14 cellular contexts compared by ENCODE assay signal in the genomic region with DNA sequence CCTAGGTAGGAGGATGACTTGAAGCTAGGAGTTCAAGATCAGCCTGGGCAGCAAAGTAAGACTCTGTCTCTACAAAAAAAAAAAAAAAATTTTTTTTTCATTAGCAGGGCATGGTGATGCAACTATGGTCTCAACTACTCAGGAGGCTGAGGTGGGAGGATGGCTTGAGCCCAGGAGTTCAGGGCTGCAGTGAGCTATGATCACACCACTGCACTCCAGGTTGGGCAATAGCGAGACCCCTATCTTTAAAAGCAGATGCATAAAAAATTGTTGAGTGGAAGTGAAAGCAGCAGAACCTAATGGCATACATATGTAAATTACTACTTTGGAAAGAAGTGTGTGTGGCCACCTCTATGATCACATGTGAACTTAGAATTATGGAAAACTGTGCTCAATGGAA. TPM values are rescaled to one million over a fixed set of nuclear protein-coding genes. Genes with fewer than 3 reads are reported as not detected.
A peak's percentile ranks its signal among the peaks of the same experiment; 100 is the strongest.
DNase-seq lines count a peak whose midpoint lies in the region; ATAC-seq and TF ChIP-seq lines count a peak whose summit lies in the region.
"Had no signal": no experiment of that assay in that cellular context is flagged by ENCODE, and none has a peak within 500 bp of the region (broad histone marks: within the 10 kb centered on the region; RNA-seq: fewer than 3 reads in every experiment).

No MANE protein-coding gene starts in this region.

- no peak for TF ChIP-seq POLR2A in esophagus muscularis mucosa (IDR thresholded peaks at IDR 0.05; ENCODE audit: low read depth)

- H3K9me3 Mint-ChIP-seq in activated CD4-positive, alpha-beta T cell treated with anti-CD3 and anti-CD28 coated beads for 36 hours (ENCODE audit: low read depth), result no peaks in the 10 kb centered on the region
- H3K9me3 Mint-ChIP-seq: activated T-cell treated with anti-CD3 and anti-CD28 coated beads, Interleukin-2, amount 50 U/mL, for 72 hours had no signal

- H3K4me3 Mint-ChIP-seq in activated CD4-positive, alpha-beta T cell treated with anti-CD3 and anti-CD28 coated beads for 36 hours, result no peak overlapping the region
- H3K4me3 Mint-ChIP-seq: activated T-cell treated with anti-CD3 and anti-CD28 coated beads, Interleukin-2, amount 50 U/mL, for 72 hours had no signal

- no peaks in the 10 kb centered on the region for H3K27me3 ChIP-seq in BLaER1 treated with 17β-estradiol and CSF1 and Interleukin-3, amounts not matched to agents 10 nM and 100 nM
- no peaks in the 10 kb centered on the region for H3K27me3 ChIP-seq in OCI-LY3 (ENCODE audit: low read depth, low read length)
- H3K27me3 ChIP-seq in esophagus muscularis mucosa, result no peaks in the 10 kb centered on the region
- no peaks in the 10 kb centered on the region for H3K27me3 ChIP-seq in parathyroid adenoma (ENCODE audit: control insufficient read depth, insufficient read depth, low read length)
- no peaks in the 10 kb centered on the region for H3K27me3 ChIP-seq in BE2C

- H3K27me3 Mint-ChIP-seq in activated CD4-positive, alpha-beta T cell treated with anti-CD3 and anti-CD28 coated beads for 36 hours, result peaks cover 2% of the 10 kb centered on the region

- WGBS in esophagus muscularis mucosa, result 56% methylated on average over 1 of the region's 1 CpG

- peak overlapping the region in 1 of 11 experiments; percentile 19; a peak in 2 of 22 replicates for H3K9ac ChIP-seq in BLaER1 treated with 17β-estradiol and CSF1 and Interleukin-3, amounts not matched to agents 10 nM and 100 nM
- no peak overlapping the region for H3K9ac ChIP-seq in OCI-LY3 (ENCODE audit: low read length)
- no peak overlapping the region for H3K9ac ChIP-seq in parathyroid adenoma
- H3K9ac ChIP-seq: SK-N-SH had no signal

- H3K27ac ChIP-seq in BLaER1 treated with 17β-estradiol and CSF1 and Interleukin-3, amounts not matched to agents 10 nM and 100 nM, result no peak overlapping the region
- no peak overlapping the region for H3K27ac ChIP-seq in OCI-LY3 (ENCODE audit: low read length)
- peak overlapping the region; percentile 75 to 83 (median 80) for H3K27ac ChIP-seq in esophagus muscularis mucosa (replicated peaks in 1 of 4)
- peak overlapping the region; percentile 54 for H3K27ac ChIP-seq in parathyroid adenoma

- H3K4me2 ChIP-seq in BLaER1 treated with 17β-estradiol and CSF1 and Interleukin-3, amounts not matched to agents 10 nM and 100 nM, result peak overlapping the region; percentile 56 to 78 (median 65)
- H3K4me2 ChIP-seq in OCI-LY3 (ENCODE audit: low read length) (peak overlapping the region; percentile 15; the same call in 1 of the 2 replicates), parathyroid adenoma (ENCODE audit: low read length) (peak overlapping the region; percentile 13)
- H3K4me2 ChIP-seq: SK-N-SH had no signal

- H3K4me3 ChIP-seq in BLaER1 treated with 17β-estradiol and CSF1 and Interleukin-3, amounts not matched to agents 10 nM and 100 nM, result no peak overlapping the region
- H3K4me3 ChIP-seq in OCI-LY3 (ENCODE audit: low read length) (no peak overlapping the region), esophagus muscularis mucosa (no peak overlapping the region), parathyroid adenoma (ENCODE audit: low read depth, low read length) (no peak overlapping the region), BE2C (ENCODE audit: low read depth, low read length) (no peak overlapping the region)

- intact Hi-C loops in esophagus muscularis mucosa (cut with DNase I), result no loop called here
- intact Hi-C loops in activated CD4-positive, alpha-beta T cell treated with anti-CD3 and anti-CD28 coated beads for 36 hours (cut with DNase I, micrococcal nuclease), result no loop called here

- no peak overlapping the region for H2AFZ ChIP-seq in OCI-LY3 (ENCODE audit: low read depth, low read length)
- H2AFZ ChIP-seq in parathyroid adenoma, result peak overlapping the region; percentile 44

- H3K4me1 ChIP-seq in BLaER1 treated with 17β-estradiol and CSF1 and Interleukin-3, amounts not matched to agents 10 nM and 100 nM, result peaks cover 32 to 49% (median 37%) of the 10 kb centered on the region in 10 experiments
- H3K4me1 ChIP-seq in OCI-LY3 (ENCODE audit: low read length) (peaks cover 16% of the 10 kb centered on the region), esophagus muscularis mucosa (peaks cover 44 to 56% (median 55%) of the 10 kb centered on the region in 4 donors), parathyroid adenoma (peaks cover 31% of the 10 kb centered on the region), BE2C (no peaks in the 10 kb centered on the region)

- CTCF ChIA-PET in activated CD4-positive, alpha-beta T cell treated with anti-CD3 and anti-CD28 coated beads for 36 hours (lab: Charles Lee), result interaction anchor here (1.1 kb wide), 1 partner anchor 16 kb away, joined by 4 read pairs; no protein-coding TSS in a partner anchor

- DNase-seq in esophagus muscularis mucosa (ENCODE audit: extremely low spot score), result no peak
- DNase-seq in NCI-H526 (lab: John Stamatoyannopoulos, UW), result no peak
- DNase-seq in superior temporal gyrus (ENCODE audit: extremely low spot score), result no peak
- no peak for DNase-seq in BE2C
- no peak for DNase-seq in activated CD4-positive, alpha-beta T cell treated with anti-CD3 and anti-CD28 coated beads for 36 hours
- DNase-seq: activated CD4-positive, CD25-positive, alpha-beta regulatory T cell; activated T-cell treated with anti-CD3 and anti-CD28 coated beads, Interleukin-2, amount 50 U/mL, for 72 hours; DMS53; NCI-H1694; SK-N-SH; trophoblast cell had no signal

- no peaks in the 10 kb centered on the region for H3K9me3 ChIP-seq in BLaER1 treated with 17β-estradiol and CSF1 and Interleukin-3, amounts not matched to agents 10 nM and 100 nM (replicated peaks in 1 of 11)
- H3K9me3 ChIP-seq in OCI-LY3 (ENCODE audit: insufficient read depth, low read length) (no peaks in the 10 kb centered on the region), esophagus muscularis mucosa (no peaks in the 10 kb centered on the region), parathyroid adenoma (ENCODE audit: control insufficient read depth, low read length) (no peaks in the 10 kb centered on the region), BE2C (no peaks in the 10 kb centered on the region)
- H3K9me3 ChIP-seq: SK-N-SH had no signal

- peaks cover 0 to 61% (median 20%) of the 10 kb centered on the region in 11 experiments; a peak in 14 of 22 replicates for H4K20me1 ChIP-seq in BLaER1 treated with 17β-estradiol and CSF1 and Interleukin-3, amounts not matched to agents 10 nM and 100 nM
- no peaks in the 10 kb centered on the region for H4K20me1 ChIP-seq in OCI-LY3 (ENCODE audit: insufficient read depth, low read length)

- H3K4me1 Mint-ChIP-seq in activated CD4-positive, alpha-beta T cell treated with anti-CD3 and anti-CD28 coated beads for 36 hours, result peaks cover 27% of the 10 kb centered on the region

- H3K27ac Mint-ChIP-seq in activated CD4-positive, alpha-beta T cell treated with anti-CD3 and anti-CD28 coated beads for 36 hours, result no peak overlapping the region
- H3K27ac Mint-ChIP-seq: activated T-cell treated with anti-CD3 and anti-CD28 coated beads, Interleukin-2, amount 50 U/mL, for 72 hours had no signal

- no peak for ATAC-seq in activated CD4-positive, alpha-beta T cell treated with anti-CD3 and anti-CD28 coated beads for 36 hours
- ATAC-seq: activated T-cell treated with anti-CD3 and anti-CD28 coated beads, Interleukin-2, amount 50 U/mL, for 72 hours had no signal

- no peaks in the 10 kb centered on the region for H3K79me2 ChIP-seq in OCI-LY3 (ENCODE audit: low read length)
- peaks cover 11% of the 10 kb centered on the region for H3K79me2 ChIP-seq in parathyroid adenoma

- peaks cover 0 to 7% (median 0%) of the 10 kb centered on the region in 11 experiments; a peak in 3 of 22 replicates for H3K36me3 ChIP-seq in BLaER1 treated with 17β-estradiol and CSF1 and Interleukin-3, amounts not matched to agents 10 nM and 100 nM
- H3K36me3 ChIP-seq in OCI-LY3 (replicated peaks; ENCODE audit: low read depth, low read length), result no peaks in the 10 kb centered on the region
- no peaks in the 10 kb centered on the region for H3K36me3 ChIP-seq in esophagus muscularis mucosa
- H3K36me3 ChIP-seq in parathyroid adenoma (ENCODE audit: control insufficient read depth, insufficient read depth, low read length), result no peaks in the 10 kb centered on the region
- H3K36me3 ChIP-seq in BE2C, result no peaks in the 10 kb centered on the region

- TF ChIP-seq EP300 in esophagus muscularis mucosa (IDR thresholded peaks at IDR 0.05), result no peak

- POLR2A ChIA-PET in activated CD4-positive, alpha-beta T cell treated with anti-CD3 and anti-CD28 coated beads for 36 hours (lab: Charles Lee), result no interaction called here

- TF ChIP-seq CTCF in OCI-LY3 (IDR thresholded peaks at IDR 0.05; ENCODE audit: low read depth, low read length) (no peak), esophagus muscularis mucosa (IDR thresholded peaks at IDR 0.05) (no peak), parathyroid adenoma (IDR thresholded peaks at IDR 0.05) (no peak), BE2C (IDR thresholded peaks at IDR 0.05; ENCODE audit: low read depth, low read length) (no peak)

- no peaks in the 10 kb centered on the region for H3K36me3 Mint-ChIP-seq in activated CD4-positive, alpha-beta T cell treated with anti-CD3 and anti-CD28 coated beads for 36 hours (ENCODE audit: low read depth)

RNA-seq across cellular contexts. Expression of a gene that starts 56.8 kb away (rescaled TPM):
- 10 to 100 TPM; 20.3 to 39.2 (median 29.1) TPM for total RNA-seq in esophagus muscularis mucosa
- polyA plus RNA-seq in BE2C (2012; ENCODE audit: insufficient read depth, insufficient read length, low read depth), result 113 TPM
- total RNA-seq in activated CD4-positive, alpha-beta T cell treated with anti-CD3 and anti-CD28 coated beads for 36 hours, result 10 to 100 TPM; 11.2 to 14.4 TPM

Comparison
In these comparisons a context has a peak if more than half of its experiments do, and no peak if none do; other contexts are left out.
1. H3K27ac ChIP-seq: peak in esophagus muscularis mucosa (4 of 4) and parathyroid adenoma (single experiment); none in BLaER1 treated with 17β-estradiol and CSF1 and Interleukin-3, amounts not matched to agents 10 nM and 100 nM (0 of 11) and OCI-LY3 (single experiment).
2. H3K4me2 ChIP-seq: peak in every context shown above with its lines; median percentile 65 in BLaER1 treated with 17β-estradiol and CSF1 and Interleukin-3, amounts not matched to agents 10 nM and 100 nM; 15 in OCI-LY3; 13 in parathyroid adenoma.